In genomic region chr19:57363734-57364181, GRCh38 we compare ENCODE assay signal across 8 cellular contexts. TPM values are rescaled to one million over a fixed set of nuclear protein-coding genes. Genes with fewer than 3 reads are reported as not detected.
A peak's percentile ranks its signal among the peaks of the same experiment; 100 is the strongest.
DNase-seq lines count a peak whose midpoint lies in the region; ATAC-seq and TF ChIP-seq lines count a peak whose summit lies in the region.

No MANE protein-coding gene starts in this region.

- H3K4me3 Mint-ChIP-seq in activated T-helper 17 cell treated with anti-CD3 and anti-CD28 coated beads, Interleukin-2, amount 50 U/mL, for 72 hours = peak overlapping the region; percentile 82

- ATAC-seq in HG02981 (IDR thresholded peaks at IDR 0.05; ENCODE audit: unreplicated experiment) (peak; percentile 4), GM18520 (IDR thresholded peaks at IDR 0.05; ENCODE audit: unreplicated experiment) (no peak)
- peak; percentile 5 for ATAC-seq in activated T-helper 17 cell treated with anti-CD3 and anti-CD28 coated beads, Interleukin-2, amount 50 U/mL, for 72 hours (replicated peaks)

- H3K27ac ChIP-seq in cardiac muscle cell = peak overlapping the region; percentile 92

- H3K27me3 ChIP-seq in cardiac muscle cell = no peaks in the 10 kb centered on the region

- DNase-seq in EL (peak; percentile 18), cardiac muscle cell (ENCODE audit: low read depth in 1 of 2, low spot score in 1 of 2) (peak; percentile 20 to 23), posterior vena cava (ENCODE audit: low spot score) (peak; percentile 79), NAMALWA (ENCODE audit: low spot score) (no peak)
- DNase-seq in activated CD8-positive, alpha-beta memory T cell treated with anti-CD3 and anti-CD28 coated beads, Interleukin-2, amount 50 U/mL, for 48 hours = no peak

- intact Hi-C loops in posterior vena cava (cut with DNase I) = no loop called here

- peaks cover 9% of the 10 kb centered on the region for H3K9me3 Mint-ChIP-seq in activated T-helper 17 cell treated with anti-CD3 and anti-CD28 coated beads, Interleukin-2, amount 50 U/mL, for 72 hours

- H3K4me1 Mint-ChIP-seq in activated T-helper 17 cell treated with anti-CD3 and anti-CD28 coated beads, Interleukin-2, amount 50 U/mL, for 72 hours = peaks cover 18% of the 10 kb centered on the region

- H3K27ac Mint-ChIP-seq in activated T-helper 17 cell treated with anti-CD3 and anti-CD28 coated beads, Interleukin-2, amount 50 U/mL, for 72 hours = peak overlapping the region; percentile 96

- no peaks in the 10 kb centered on the region for H3K36me3 ChIP-seq in cardiac muscle cell

- peak overlapping the region; percentile 82 for H3K4me3 ChIP-seq in cardiac muscle cell

- H3K27me3 Mint-ChIP-seq in activated T-helper 17 cell treated with anti-CD3 and anti-CD28 coated beads, Interleukin-2, amount 50 U/mL, for 72 hours = no peaks in the 10 kb centered on the region

- no peaks in the 10 kb centered on the region for H3K9me3 ChIP-seq in cardiac muscle cell (ENCODE audit: low read depth)

- peaks cover 16% of the 10 kb centered on the region for H3K36me3 Mint-ChIP-seq in activated T-helper 17 cell treated with anti-CD3 and anti-CD28 coated beads, Interleukin-2, amount 50 U/mL, for 72 hours (ENCODE audit: low read depth)

- TF ChIP-seq CTCF in cardiac muscle cell (IDR thresholded peaks at IDR 0.05; ENCODE audit: low read depth, low read length) = no peak

- peaks cover 14% of the 10 kb centered on the region for H3K4me1 ChIP-seq in cardiac muscle cell (ENCODE audit: low read depth)

RNA-seq across cellular contexts. Expression of gene TRAPPC2B, which starts 0.4 kb away (rescaled TPM):
- 1 to 10 TPM; 4.5 to 8.8 TPM for total RNA-seq in activated T-helper 17 cell treated with anti-CD3 and anti-CD28 coated beads, Interleukin-2, amount 50 U/mL, for 72 hours
- 15.1 and 26.4 TPM in 2 replicates for total RNA-seq in cardiac muscle cell
- 34.6 and 39.3 TPM in 2 replicates for polyA plus RNA-seq in cardiac muscle cell
- total RNA-seq in posterior vena cava = 1 to 10 TPM; 7.5 to 9.2 TPM

RNA-seq across cellular contexts. Expression of gene ZNF547, which starts 0.4 kb away (rescaled TPM):
- total RNA-seq in activated T-helper 17 cell treated with anti-CD3 and anti-CD28 coated beads, Interleukin-2, amount 50 U/mL, for 72 hours = 1 to 10 TPM; 2.7 to 5.4 TPM
- total RNA-seq in cardiac muscle cell (1.8 and 7.2 TPM in 2 replicates), posterior vena cava (1 to 10 TPM; 2.4 to 3.5 TPM)
- polyA plus RNA-seq in cardiac muscle cell = 0.65 and 0.66 TPM in 2 replicates

RNA-seq across cellular contexts. Expression of gene ZNF304, which starts 12.7 kb away (rescaled TPM):
- 1 to 10 TPM; 5.3 to 6.4 TPM for total RNA-seq in activated T-helper 17 cell treated with anti-CD3 and anti-CD28 coated beads, Interleukin-2, amount 50 U/mL, for 72 hours
- 8.0 and 9.0 TPM in 2 replicates for total RNA-seq in cardiac muscle cell
- 6.2 and 6.7 TPM in 2 replicates for polyA plus RNA-seq in cardiac muscle cell
- total RNA-seq in posterior vena cava = 1 to 10 TPM; 8.3 to 9.4 TPM

RNA-seq across cellular contexts. Expression of gene ZNF548, which starts 25.9 kb away (rescaled TPM):
- 10 to 100 TPM; 19.4 to 48.5 TPM for total RNA-seq in activated T-helper 17 cell treated with anti-CD3 and anti-CD28 coated beads, Interleukin-2, amount 50 U/mL, for 72 hours
- 37.9 and 38.2 TPM in 2 replicates for total RNA-seq in cardiac muscle cell
- 11.4 and 15.9 TPM in 2 replicates for polyA plus RNA-seq in cardiac muscle cell
- total RNA-seq in posterior vena cava = 10 to 100 TPM; 16.4 to 18.7 TPM

RNA-seq across cellular contexts. Expression of gene ZNF543, which starts 43.5 kb away (rescaled TPM):
- 1 to 10 TPM; 6.6 to 6.7 TPM for total RNA-seq in activated T-helper 17 cell treated with anti-CD3 and anti-CD28 coated beads, Interleukin-2, amount 50 U/mL, for 72 hours
- total RNA-seq in cardiac muscle cell = 9.9 and 12.3 TPM in 2 replicates
- 3.4 and 7.3 TPM in 2 replicates for polyA plus RNA-seq in cardiac muscle cell
- total RNA-seq in posterior vena cava = 1 to 10 TPM; 5.0 to 6.8 TPM

Comparison
In these comparisons a context has a peak if more than half of its experiments do, and no peak if none do; other contexts are left out.
1. DNase-seq: peak in EL (single experiment), cardiac muscle cell (2 of 2) and posterior vena cava (single experiment); none in NAMALWA (single experiment) and activated CD8-positive, alpha-beta memory T cell treated with anti-CD3 and anti-CD28 coated beads, Interleukin-2, amount 50 U/mL, for 48 hours (single experiment).